18 cellular contexts compared by ENCODE assay signal in genomic region chr21:45087022-45087823, GRCh38. TPM values are rescaled to one million over a fixed set of nuclear protein-coding genes. Genes with fewer than 3 reads are reported as not detected.
DNase-seq lines count a peak whose midpoint lies in the region; ATAC-seq, FAIRE-seq and TF ChIP-seq lines count a peak whose summit lies in the region.
"Had no signal": no experiment of that assay in that cellular context is flagged by ENCODE, and none has a peak within 500 bp of the region (broad histone marks: within the 10 kb centered on the region; RNA-seq: fewer than 3 reads in every experiment).

No MANE protein-coding gene starts in this region.

- TF ChIP-seq POLR2A in K562 (conservative IDR thresholded peaks at IDR 0.05), result no peak

- TF ChIP-seq CTCF in K562 (IDR thresholded peaks at IDR 0.05 in 2 of 3, conservative IDR thresholded peaks at IDR 0.05 in 1 of 3; ENCODE audit: insufficient read depth in 2 of 3, low read depth in 1 of 3, low read length in 3 of 3) (no peak), tibial artery (IDR thresholded peaks at IDR 0.05) (no peak)

- in situ Hi-C loops in K562 (cut with MboI), result no loop called here

- peaks cover 19% of the 10 kb centered on the region; the same call in 1 of the 2 replicates for H4K20me1 ChIP-seq in K562 (replicated peaks; ENCODE audit: control insufficient read depth, insufficient read depth, low read length)

- H3K79me2 ChIP-seq in K562 (ENCODE audit: control insufficient read depth, insufficient read depth, low read length), result 0 out of 3 replicates have a peak, but pooled peaks cover 1% of the 10 kb centered on the region

- ATAC-seq in T-cell (replicated peaks in 1 of 4) (peak; percentile 55 to 76 (median 66)), K562 (0 out of 3 replicates have a peak, but pooled peaks have one; percentile 14)
- ATAC-seq: Panc1 had no signal

- no peak for FAIRE-seq in K562 (lab: Jason Lieb, UNC)

- H3K4me3 ChIP-seq in K562 (no peak overlapping the region), tibial artery (no peak overlapping the region)
- H3K4me3 ChIP-seq: ascending aorta, MG63, prostate gland had no signal

- BruUV-seq in K562 (replicated peaks; lab: Mats Ljungman, UMichigan), result no TSS peak

- peak; percentile 63 for DNase-seq in activated effector memory CD4-positive, alpha-beta T cell treated with anti-CD3 and anti-CD28 coated beads, Interleukin-2, amount 50 U/mL, for 16 hours
- DNase-seq in activated effector memory CD4-positive, alpha-beta T cell treated with Interleukin-2 at 50 U/mL for 16 hours, result no peak
- DNase-seq in T-cell (peak in 4 of 34 experiments; percentile 14 to 37 (median 25)), K562 (ENCODE audit: extremely low read depth in 1 of 4, low spot score in 3 of 4) (no peak), tibial artery (no peak), middle frontal gyrus (ENCODE audit: extremely low spot score, low spot score) (no peak), NCI-H1092 (lab: John Stamatoyannopoulos, UW) (no peak), HK-2 (ENCODE audit: unreplicated experiment) (no peak)
- DNase-seq: foreskin melanocyte; GOT3; MG63; midbrain; NCI-H345; stimulated activated CD4-positive, alpha-beta T cell treated with anti-CD3 and anti-CD28 coated beads, Interleukin-15, amount 100 ng/mL, for 24 hours had no signal

- H3K27ac Mint-ChIP-seq in T-cell, result peak overlapping the region; percentile 67 to 81

- H3K4me1 ChIP-seq in K562 (replicated peaks in 1 of 2; ENCODE audit: control insufficient read depth in 2 of 2, insufficient read depth in 2 of 2, low read length in 2 of 2) (peaks cover 0 to 8% of the 10 kb centered on the region in 2 experiments; a peak in 3 of 5 replicates), tibial artery (peaks cover 0 to 100% (median 66%) of the 10 kb centered on the region in 4 donors)

- H3K27me3 Mint-ChIP-seq in T-cell, result no peaks in the 10 kb centered on the region

- peaks cover 83 to 92% (median 89%) of the 10 kb centered on the region in 3 donors for H3K4me1 Mint-ChIP-seq in T-cell

- H3K27ac ChIP-seq in K562 (ENCODE audit: extremely low read depth, low read depth, low read length) (no peak overlapping the region), tibial artery (peak overlapping the region; percentile 39 to 95)
- H3K27ac ChIP-seq: ascending aorta, HL-60, prostate gland had no signal

- TF ChIP-seq RAD21 in K562 (CRISPR knock-in tag; conservative IDR thresholded peaks at IDR 0.05 in 1 of 2, IDR thresholded peaks at IDR 0.05 in 1 of 2), result no peak

- peaks cover 2% of the 10 kb centered on the region for H3K9me1 ChIP-seq in K562 (ENCODE audit: control insufficient read depth, insufficient read depth, low read length)

- WGBS in K562 (ENCODE audit: insufficient coverage, low coverage, missing lambda C conversion rate), result 30% methylated on average over 10 of the region's 10 CpGs

- no peak overlapping the region for H3K9ac ChIP-seq in K562 (ENCODE audit: insufficient read depth in 1 of 2, low read depth in 2 of 2, low read length in 2 of 2)

- no peak for TF ChIP-seq EP300 in K562 (IDR thresholded peaks at IDR 0.05; ENCODE audit: low read length)

- POLR2A ChIA-PET in T-cell (lab: Charles Lee), result no interaction called here
- POLR2A ChIA-PET in K562 (lab: Yijun Ruan, JAX), result interaction anchor here (1.0 kb wide), 1 partner anchor 11 kb away, joined by 3 read pairs; no protein-coding TSS in a partner anchor

- intact Hi-C loops in K562 (cut with micrococcal nuclease), result no loop called here
- intact Hi-C loops in tibial artery (cut with DNase I; ENCODE audit: low total_unique reads), result no loop called here

- H3K27me3 ChIP-seq in K562 (ENCODE audit: control insufficient read depth in 2 of 2, insufficient read depth in 2 of 2, low read length in 2 of 2) (peaks cover 0 to 5% of the 10 kb centered on the region in 2 experiments; a peak in 2 of 5 replicates), tibial artery (no peaks in the 10 kb centered on the region)
- H3K27me3 ChIP-seq: ascending aorta, MG63 had no signal

- H2AFZ ChIP-seq in K562 (ENCODE audit: low read depth, low read length), result no peak overlapping the region

- peak overlapping the region; percentile 21 to 73 (median 35) for H3K4me3 Mint-ChIP-seq in T-cell

- H3K36me3 ChIP-seq in K562 (ENCODE audit: control insufficient read depth, insufficient read depth, low read length) (no peaks in the 10 kb centered on the region), tibial artery (peaks cover 6 to 8% (median 8%) of the 10 kb centered on the region in 3 donors)
- H3K36me3 ChIP-seq: MG63, prostate gland had no signal

- CTCF ChIA-PET in T-cell (lab: Charles Lee), result interaction anchor here in 1 of 2 donors (0.9 kb wide), 1 partner anchor 15 kb away, joined by 3 read pairs; no protein-coding TSS in a partner anchor
- CTCF ChIA-PET in K562 (lab: Yijun Ruan, JAX; ENCODE audit: low intra/inter-chr PET ratio), result no interaction called here

- H3K4me2 ChIP-seq in K562 (ENCODE audit: insufficient read depth, low read length), result no peak overlapping the region; the same call in 1 of the 2 replicates

- H3K9me3 Mint-ChIP-seq in T-cell, result no peaks in the 10 kb centered on the region

- no peaks in the 10 kb centered on the region for H3K36me3 Mint-ChIP-seq in T-cell

- H3K9me3 ChIP-seq in K562 (replicated peaks; ENCODE audit: control insufficient read depth, insufficient read depth, low read depth, low read length), result no peaks in the 10 kb centered on the region
- no peaks in the 10 kb centered on the region for H3K9me3 ChIP-seq in tibial artery
- H3K9me3 ChIP-seq: ascending aorta, MG63, prostate gland had no signal

TF ChIP-seq in K562, 482 proteins besides CTCF, POLR2A, EP300 and RAD21:
- TF ChIP-seq KDM1A (IDR thresholded peaks at IDR 0.05) (0 out of 4 replicates have a peak, but pooled peaks of 1 of the 2 experiments have one; percentile 12), SPI1 (IDR thresholded peaks at IDR 0.05; ENCODE audit: borderline replicate concordance, low read depth, low read length) (peak; percentile 87), RNF2 (IDR thresholded peaks at IDR 0.05) (peak; percentile 70; the same call in 1 of the 2 replicates), ZNF143 (CRISPR knock-in tag; IDR thresholded peaks at IDR 0.05) (no peak), TEAD4 (IDR thresholded peaks at IDR 0.05; ENCODE audit: low read length) (peak; percentile 30; the same call in 1 of the 2 replicates), TEAD4 (CRISPR knock-in tag; IDR thresholded peaks at IDR 0.05; ENCODE audit: borderline replicate concordance) (no peak), ZNF79 (CRISPR knock-in tag; IDR thresholded peaks at IDR 0.05; ENCODE audit: low read depth) (no peak), TGIF2 (CRISPR knock-in tag; IDR thresholded peaks at IDR 0.05) (no peak), FOS (IDR thresholded peaks at IDR 0.05; ENCODE audit: extremely low read depth, insufficient read length) (no peak), TCF3 (CRISPR knock-in tag; IDR thresholded peaks at IDR 0.05) (peak; percentile 14; the same call in 1 of the 2 replicates), ZNF57 (CRISPR knock-in tag; IDR thresholded peaks at IDR 0.05) (no peak), CSDE1 (IDR thresholded peaks at IDR 0.05) (no peak), ZBTB2 (IDR thresholded peaks at IDR 0.05) (no peak), SIX5 (IDR thresholded peaks at IDR 0.05; ENCODE audit: borderline replicate concordance in 1 of 2, insufficient read depth in 1 of 2, low read depth in 1 of 2, low read length in 2 of 2) (no peak), ZNF77 (CRISPR knock-in tag; IDR thresholded peaks at IDR 0.05) (no peak), HDAC6 (IDR thresholded peaks at IDR 0.05; ENCODE audit: low read depth, low read length) (no peak), PHF8 (IDR thresholded peaks at IDR 0.05; ENCODE audit: borderline replicate concordance, low read length) (no peak), RUNX1 (IDR thresholded peaks at IDR 0.05; ENCODE audit: low read depth) (no peak), CBFA2T3 (IDR thresholded peaks at IDR 0.05) (peak; percentile 38; the same call in 1 of the 2 replicates)
- TF ChIP-seq, protein P1, sequence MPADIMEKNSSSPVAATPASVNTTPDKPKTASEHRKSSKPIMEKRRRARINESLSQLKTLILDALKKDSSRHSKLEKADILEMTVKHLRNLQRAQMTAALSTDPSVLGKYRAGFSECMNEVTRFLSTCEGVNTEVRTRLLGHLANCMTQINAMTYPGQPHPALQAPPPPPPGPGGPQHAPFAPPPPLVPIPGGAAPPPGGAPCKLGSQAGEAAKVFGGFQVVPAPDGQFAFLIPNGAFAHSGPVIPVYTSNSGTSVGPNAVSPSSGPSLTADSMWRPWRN (IDR thresholded peaks at IDR 0.05; ENCODE audit: low read depth), result peak; percentile 88

RNA-seq across cellular contexts. Expression of gene ADARB1, which starts 12.8 kb away (rescaled TPM):
- total RNA-seq in T-cell (10 to 100 TPM; 39.7 to 50.3 (median 44.5) TPM), K562 (2014; rRNA removed) (7.7 and 9.1 TPM in 2 replicates), K562 (2014; rRNA removed; fragmentation: Illumina TruSeq; extraction: Trizol) (8.3 TPM in 2 replicates), K562 (2015; rRNA removed; fragmentation: Illumina TruSeq; extraction: Trizol) (6.4 and 7.1 TPM in 2 replicates), K562 (2021) (12.0 and 16.0 TPM in 2 replicates)
- 40.2 and 48.3 TPM in 2 replicates for total RNA-seq in K562 (2011; cell fraction: chromatin; rRNA removed; ENCODE audit: low replicate concordance)
- total RNA-seq in K562 (2011; cell fraction: nucleolus; rRNA removed), result 29.0 and 30.4 TPM in 2 replicates
- total RNA-seq in K562 (2011; cell fraction: nucleoplasm; rRNA removed), result 24.6 and 33.4 TPM in 2 replicates
- polyA plus RNA-seq in K562 (2011; rRNA removed) (8.4 and 11.8 TPM in 2 replicates), K562 (2014; fragmentation: Illumina TruSeq; extraction: Trizol) (7.3 and 9.2 TPM in 2 replicates), K562 (2014; fragmentation: Nextera tagmentation; extraction: Ambion mirVana) (1 to 10 TPM; 7.1 to 8.1 TPM), K562 (2014; rRNA removed) (6.7 and 12.8 TPM in 2 replicates)
- polyA plus RNA-seq in K562 (2011; cell fraction: cytosol; rRNA removed), result 6.6 and 7.4 TPM in 2 replicates
- 15.0 and 23.8 TPM in 2 replicates for polyA plus RNA-seq in K562 (2011; cell fraction: nucleus; rRNA removed)
- 7.5 and 8.1 TPM in 2 replicates for polyA plus RNA-seq in K562 (2012)
- 10.4 and 16.9 TPM in 2 replicates for polyA minus RNA-seq in K562 (2011; rRNA and poly(A)+ RNA removed)
- 12.7 and 15.3 TPM in 2 replicates for polyA minus RNA-seq in K562 (2011; cell fraction: cytosol; rRNA and poly(A)+ RNA removed)
- polyA minus RNA-seq in K562 (2011; cell fraction: nucleus; rRNA and poly(A)+ RNA removed), result 13.3 and 18.3 TPM in 2 replicates
